8 cellular contexts compared by ENCODE assay signal in the genomic region with DNA sequence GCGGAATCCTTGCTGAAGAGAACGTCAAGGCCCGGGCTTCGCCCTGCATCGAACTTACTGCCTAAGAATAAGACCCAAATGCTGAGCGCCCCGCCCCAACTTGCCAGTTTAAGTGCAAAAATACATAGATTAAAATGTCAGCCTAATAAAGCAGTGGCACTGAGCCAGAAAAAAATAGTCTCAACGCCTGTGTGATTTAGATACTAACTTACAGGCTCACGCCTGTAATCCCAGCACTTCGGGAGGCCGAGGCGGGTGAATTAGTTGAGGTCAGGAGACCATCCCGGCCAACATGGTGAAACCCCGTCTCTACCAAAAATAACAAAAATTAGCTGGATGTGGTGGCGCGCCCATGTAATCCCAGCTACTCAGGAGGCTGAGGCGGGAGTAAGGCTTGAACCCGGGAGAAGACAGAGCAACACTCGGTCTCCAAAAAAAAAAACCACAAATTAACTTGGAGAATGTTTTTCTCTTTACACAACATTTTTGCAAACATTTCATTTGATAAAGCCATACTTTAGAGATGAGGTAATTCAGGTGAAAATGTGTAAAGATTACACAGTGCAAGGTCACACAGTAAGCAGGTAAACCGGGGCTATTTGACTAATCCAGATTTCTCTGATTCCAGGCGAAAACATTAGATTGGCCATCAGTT. TPM values are rescaled to one million over a fixed set of nuclear protein-coding genes. Genes with fewer than 3 reads are reported as not detected.
DNase-seq lines count a peak whose midpoint lies in the region; ATAC-seq and TF ChIP-seq lines count a peak whose summit lies in the region.

No MANE protein-coding gene starts in this region.

- H3K36me3 ChIP-seq in HEK293 (ENCODE audit: control insufficient read depth in 2 of 2, insufficient read depth in 1 of 2, low read length in 2 of 2) (no peaks in the 10 kb centered on the region), skeletal muscle tissue (ENCODE audit: control insufficient read depth in 3 of 3, insufficient read depth in 3 of 3, low read length in 3 of 3) (no peaks in the 10 kb centered on the region)

- H3K4me1 ChIP-seq in HEK293 (ENCODE audit: control insufficient read depth, insufficient read depth, low read length) (peaks cover 3% of the 10 kb centered on the region; the same call in 1 of the 2 replicates), right cardiac atrium (ENCODE audit: control insufficient read depth, insufficient read depth, low read length) (peaks cover 5% of the 10 kb centered on the region), skeletal muscle tissue (ENCODE audit: control insufficient read depth in 3 of 3, insufficient read depth in 3 of 3, low read length in 3 of 3) (peaks cover 15 to 32% (median 26%) of the 10 kb centered on the region in 3 donors)

- peak overlapping the region; percentile 98 to 100 for H3K27ac Mint-ChIP-seq in activated naive CD4-positive, alpha-beta T cell treated with anti-CD3 and anti-CD28 coated beads, Interleukin-2, amount 50 U/mL, for 72 hours

- peaks cover 0 to 5% of the 10 kb centered on the region in 2 donors for H3K9me3 Mint-ChIP-seq in activated naive CD4-positive, alpha-beta T cell treated with anti-CD3 and anti-CD28 coated beads, Interleukin-2, amount 50 U/mL, for 72 hours

- H3K27ac ChIP-seq in HEK293 (ENCODE audit: extremely low read depth, low read depth, low read length) (peak overlapping the region; percentile 92), right cardiac atrium (ENCODE audit: low read length) (peak overlapping the region; percentile 100), skeletal muscle tissue (ENCODE audit: low read depth, low read length) (peak overlapping the region; percentile 97)

- DNase-seq in activated naive CD4-positive, alpha-beta T cell treated with anti-CD3 and anti-CD28 coated beads, Interleukin-2, amount 50 U/mL, for 72 hours (ENCODE audit: low spot score in 2 of 2): no peak
- DNase-seq in right cardiac atrium (peak in 2 of 3 donors; percentile 67 to 88), putamen (ENCODE audit: low spot score) (no peak)

- POLR2A ChIA-PET in HEK293 (lab: Yijun Ruan, JAX): interaction anchor here (1.3 to 2.1 kb wide), 3 partner anchors 12 to 357 kb away, joined by 4 to 11 read pairs (median 4); a partner anchor contains a TSS

- H3K9ac ChIP-seq in skeletal muscle tissue (ENCODE audit: low read depth in 1 of 3, low read length in 3 of 3): peak overlapping the region; percentile 87 to 99 (median 97)

- whole genome bisulfite sequencing in right cardiac atrium: 33% methylated on average over 21 of the region's 21 CpGs

- H3K27me3 ChIP-seq in right cardiac atrium (ENCODE audit: control insufficient read depth, insufficient read depth): no peaks in the 10 kb centered on the region
- no peaks in the 10 kb centered on the region for H3K27me3 ChIP-seq in skeletal muscle tissue (ENCODE audit: control insufficient read depth in 3 of 3, insufficient read depth in 3 of 3, low read length in 3 of 3)

- intact Hi-C loops in right cardiac atrium (cut with DNase I): no loop called here

- peak overlapping the region; percentile 77 for H3K4me3 ChIP-seq in HEK293 (ENCODE audit: low read depth, low read length)
- H3K4me3 ChIP-seq in right cardiac atrium (ENCODE audit: low read length): peak overlapping the region; percentile 87
- peak overlapping the region; percentile 89 to 98 (median 94) for H3K4me3 ChIP-seq in skeletal muscle tissue (ENCODE audit: low read length in 3 of 3)

- TF ChIP-seq CTCF in HEK293 (tag by site-specific recombination; IDR thresholded peaks at IDR 0.05): no peak

- CTCF ChIA-PET in HEK293 (lab: Yijun Ruan, JAX): interaction anchor here (0.9 kb wide), 1 partner anchor 346 kb away, joined by 3 read pairs; no protein-coding TSS in a partner anchor

- H3K36me3 Mint-ChIP-seq in activated naive CD4-positive, alpha-beta T cell treated with anti-CD3 and anti-CD28 coated beads, Interleukin-2, amount 50 U/mL, for 72 hours: peaks cover 21 to 25% of the 10 kb centered on the region in 2 donors

- no peaks in the 10 kb centered on the region for H3K9me3 ChIP-seq in HEK293 (ENCODE audit: control insufficient read depth, insufficient read depth, low read depth, low read length)
- H3K9me3 ChIP-seq in right cardiac atrium (ENCODE audit: control insufficient read depth, low read length): no peaks in the 10 kb centered on the region
- no peaks in the 10 kb centered on the region for H3K9me3 ChIP-seq in skeletal muscle tissue (ENCODE audit: control insufficient read depth in 3 of 3, low read length in 3 of 3)

- ATAC-seq in activated naive CD4-positive, alpha-beta T cell treated with anti-CD3 and anti-CD28 coated beads, Interleukin-2, amount 50 U/mL, for 72 hours: no peak
- ATAC-seq in right cardiac atrium (no peak), HG03025 (IDR thresholded peaks at IDR 0.05; ENCODE audit: low FRiP score, unreplicated experiment) (no peak), HG03342 (IDR thresholded peaks at IDR 0.05; ENCODE audit: unreplicated experiment) (no peak), GM18520 (IDR thresholded peaks at IDR 0.05; ENCODE audit: unreplicated experiment) (no peak)

TF ChIP-seq in HEK293, 187 proteins besides CTCF, POLR2A, EP300 and RAD21:
- TF ChIP-seq ZBTB20 (tag by site-specific recombination; IDR thresholded peaks at IDR 0.05): peak; percentile 48; the same call in 1 of the 2 replicates
- no peak for TF ChIP-seq KLF10 (tag by site-specific recombination; IDR thresholded peaks at IDR 0.05)
- peak; percentile 9; the same call in 1 of the 2 replicates for TF ChIP-seq ZBTB17 (tag by site-specific recombination; IDR thresholded peaks at IDR 0.05)
- peak; percentile 67 for TF ChIP-seq ZNF335 (tag by site-specific recombination; conservative IDR thresholded peaks at IDR 0.05)
- TF ChIP-seq ZNF560 (tag by site-specific recombination; IDR thresholded peaks at IDR 0.05; ENCODE audit: borderline replicate concordance): no peak
- 0 out of 2 replicates have a peak, but pooled peaks have one; percentile 0 for TF ChIP-seq ZNF2 (tag by site-specific recombination; IDR thresholded peaks at IDR 0.05)
- TF ChIP-seq ZNF555 (tag by site-specific recombination; conservative IDR thresholded peaks at IDR 0.05): no peak

RNA-seq across cellular contexts. Expression of a gene that starts 1.2 kb away (rescaled TPM):
- total RNA-seq in activated naive CD4-positive, alpha-beta T cell treated with anti-CD3 and anti-CD28 coated beads, Interleukin-2, amount 50 U/mL, for 72 hours: 10 to 100 TPM; 49.7 to 57.6 TPM
- total RNA-seq in right cardiac atrium (10 to 100 TPM; 41.6 to 47.4 (median 45.8) TPM), skeletal muscle tissue (34.4 TPM)
- 22.4 TPM for polyA plus RNA-seq in right cardiac atrium

Comparison
In these comparisons a context has a peak if more than half of its experiments do, and no peak if none do; other contexts are left out.
1. DNase-seq: peak in right cardiac atrium (2 of 3); none in activated naive CD4-positive, alpha-beta T cell treated with anti-CD3 and anti-CD28 coated beads, Interleukin-2, amount 50 U/mL, for 72 hours (0 of 2) and putamen (single experiment).
2. Peak in every context shown above with its lines, with median percentiles within 50 percentile points of each other: H3K27ac ChIP-seq and H3K4me3 ChIP-seq.